ENCODE assay signal across 15 cellular contexts in the genomic region with DNA sequence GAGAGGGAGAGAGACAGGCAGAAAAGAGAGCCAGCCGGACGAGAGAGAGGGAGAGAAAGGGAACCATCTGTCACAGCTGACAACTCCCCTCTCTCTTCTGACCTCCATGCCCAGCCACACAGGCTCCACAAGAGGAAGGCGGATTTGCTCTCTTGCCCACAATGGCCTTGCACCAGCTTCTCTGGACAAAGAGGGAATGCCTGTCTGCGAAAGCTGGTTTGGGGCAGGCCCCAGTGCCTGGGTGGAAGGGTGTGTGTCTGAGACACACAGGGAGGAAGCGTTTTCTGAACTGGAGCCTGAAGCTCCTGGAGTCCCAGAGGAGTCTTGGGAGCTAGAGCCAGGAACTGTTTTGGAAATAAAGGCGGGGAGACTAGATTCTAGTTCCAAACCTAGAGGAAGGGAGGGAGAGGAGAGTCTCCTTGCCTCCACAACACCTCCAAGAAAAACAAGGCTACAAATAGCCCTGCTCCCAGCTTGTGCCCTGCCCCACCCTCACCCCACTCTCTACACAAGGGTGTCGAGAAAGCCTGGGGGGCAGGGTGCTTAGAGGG. TPM values are rescaled to one million over a fixed set of nuclear protein-coding genes. Genes with fewer than 3 reads are reported as not detected.
A peak's percentile ranks its signal among the peaks of the same experiment; 100 is the strongest.
DNase-seq lines count a peak whose midpoint lies in the region; ATAC-seq and TF ChIP-seq lines count a peak whose summit lies in the region.
"Had no signal": no experiment of that assay in that cellular context is flagged by ENCODE, and none has a peak within 500 bp of the region (broad histone marks: within the 10 kb centered on the region; RNA-seq: fewer than 3 reads in every experiment).

No MANE protein-coding gene starts in this region.

- peak overlapping the region; percentile 11 to 46 for H3K4me3 ChIP-seq in ascending aorta
- H3K4me3 ChIP-seq: mucosa of descending colon had no signal

- intact Hi-C loops in ascending aorta (cut with DNase I) (no loop called here), left ventricle myocardium superior (cut with micrococcal nuclease) (no loop called here), posterior vena cava (cut with DNase I) (no loop called here)
- intact Hi-C loops in activated T-helper 1 cell treated with anti-CD3 and anti-CD28 coated beads, Interleukin-12 subunit alpha, Interleukin-12 subunit beta, Interleukin-2, Interleukin-4 antibody, amounts not matched to agents 30 ng/mL and 10 ng/mL and 1 ng/mL, durations not matched to agents 14 hours and 24 hours and 36 hours (cut with micrococcal nuclease) = no loop called here

- no peaks in the 10 kb centered on the region for H3K9me3 Mint-ChIP-seq in activated T-helper 1 cell treated with anti-CD3 and anti-CD28 coated beads, Interleukin-12 subunit alpha, Interleukin-12 subunit beta, Interleukin-2, Interleukin-4 antibody, amounts not matched to agents 30 ng/mL and 10 ng/mL and 1 ng/mL, durations not matched to agents 14 hours and 24 hours and 36 hours
- H3K9me3 Mint-ChIP-seq: activated T-cell treated with anti-CD3 and anti-CD28 coated beads, Interleukin-2, amount 50 U/mL, for 24 hours; type B pancreatic cell had no signal

- no peaks in the 10 kb centered on the region for H3K27me3 ChIP-seq in ascending aorta

- no peaks in the 10 kb centered on the region for H3K36me3 ChIP-seq in ascending aorta

- no peak overlapping the region for H3K4me3 Mint-ChIP-seq in activated T-helper 1 cell treated with anti-CD3 and anti-CD28 coated beads, Interleukin-12 subunit alpha, Interleukin-12 subunit beta, Interleukin-2, Interleukin-4 antibody, amounts not matched to agents 30 ng/mL and 10 ng/mL and 1 ng/mL, durations not matched to agents 14 hours and 24 hours and 36 hours
- H3K4me3 Mint-ChIP-seq: activated T-cell treated with anti-CD3 and anti-CD28 coated beads, Interleukin-2, amount 50 U/mL, for 24 hours; type B pancreatic cell had no signal

- DNase-seq in AG08395 (ENCODE audit: low spot score) (peak; percentile 47), ascending aorta (ENCODE audit: low spot score in 2 of 2) (peak in 1 of 2 donors; percentile 76), left ventricle myocardium superior (peak; percentile 59), posterior vena cava (ENCODE audit: low spot score) (peak; percentile 78), OCI-M1 (lab: John Stamatoyannopoulos, UW) (no peak)
- no peak for DNase-seq in activated T-helper 1 cell treated with anti-CD3 and anti-CD28 coated beads, Interleukin-12 subunit alpha, Interleukin-12 subunit beta, Interleukin-2, Interleukin-4 antibody, amounts not matched to agents 30 ng/mL and 10 ng/mL and 1 ng/mL, durations not matched to agents 14 hours and 24 hours and 36 hours (ENCODE audit: low spot score)
- no peak for DNase-seq in activated CD4-positive, CD25-positive, alpha-beta regulatory T cell treated with anti-CD3 and anti-CD28 coated beads, Interleukin-2, amount 50 U/mL, for 72 hours
- DNase-seq in activated naive CD4-positive, alpha-beta T cell treated with anti-CD3 and anti-CD28 coated beads, Interleukin-2, amount 50 U/mL, for 16 hours = no peak
- DNase-seq: activated T-cell treated with anti-CD3 and anti-CD28 coated beads, Interleukin-2, amount 50 U/mL, for 24 hours; mucosa of descending colon; NCI-H2081 treated with DMSO at 0.1 percent for 48 hours; NK-92 treated with Interleukin-12 subunit alpha and Interleukin-12 subunit beta, amount 100 ng/mL, for 24 hours; small intestine; SW 1271 had no signal

- peak overlapping the region; percentile 89 to 93 for H3K27ac ChIP-seq in ascending aorta

- H3K4me1 ChIP-seq in ascending aorta = peaks cover 24 to 37% of the 10 kb centered on the region in 2 donors

- peaks cover 9% of the 10 kb centered on the region for H3K27me3 Mint-ChIP-seq in activated T-helper 1 cell treated with anti-CD3 and anti-CD28 coated beads, Interleukin-12 subunit alpha, Interleukin-12 subunit beta, Interleukin-2, Interleukin-4 antibody, amounts not matched to agents 30 ng/mL and 10 ng/mL and 1 ng/mL, durations not matched to agents 14 hours and 24 hours and 36 hours (ENCODE audit: insufficient read depth)
- H3K27me3 Mint-ChIP-seq: type B pancreatic cell had no signal

- peak; percentile 87 for ATAC-seq in left ventricle myocardium superior
- ATAC-seq: mucosa of descending colon had no signal

- H3K9me3 ChIP-seq in ascending aorta = no peaks in the 10 kb centered on the region
- H3K9me3 ChIP-seq: mucosa of descending colon had no signal

- H3K36me3 Mint-ChIP-seq in activated T-helper 1 cell treated with anti-CD3 and anti-CD28 coated beads, Interleukin-12 subunit alpha, Interleukin-12 subunit beta, Interleukin-2, Interleukin-4 antibody, amounts not matched to agents 30 ng/mL and 10 ng/mL and 1 ng/mL, durations not matched to agents 14 hours and 24 hours and 36 hours (ENCODE audit: low read depth) = no peaks in the 10 kb centered on the region
- H3K36me3 Mint-ChIP-seq: type B pancreatic cell had no signal

- H3K4me1 Mint-ChIP-seq in activated T-helper 1 cell treated with anti-CD3 and anti-CD28 coated beads, Interleukin-12 subunit alpha, Interleukin-12 subunit beta, Interleukin-2, Interleukin-4 antibody, amounts not matched to agents 30 ng/mL and 10 ng/mL and 1 ng/mL, durations not matched to agents 14 hours and 24 hours and 36 hours (ENCODE audit: low read depth) = no peaks in the 10 kb centered on the region

- TF ChIP-seq CTCF in ascending aorta (IDR thresholded peaks at IDR 0.05) = no peak

- no peak overlapping the region for H3K27ac Mint-ChIP-seq in activated T-helper 1 cell treated with anti-CD3 and anti-CD28 coated beads, Interleukin-12 subunit alpha, Interleukin-12 subunit beta, Interleukin-2, Interleukin-4 antibody, amounts not matched to agents 30 ng/mL and 10 ng/mL and 1 ng/mL, durations not matched to agents 14 hours and 24 hours and 36 hours
- H3K27ac Mint-ChIP-seq: activated T-cell treated with anti-CD3 and anti-CD28 coated beads, Interleukin-2, amount 50 U/mL, for 24 hours; type B pancreatic cell had no signal

RNA-seq across cellular contexts. Expression of a gene that starts 12.5 kb away (rescaled TPM):
- total RNA-seq in ascending aorta (3.7 TPM), left ventricle myocardium superior (1.3 TPM), posterior vena cava (1 to 10 TPM; 7.1 to 9.7 TPM)
- total RNA-seq in activated T-helper 1 cell treated with anti-CD3 and anti-CD28 coated beads, Interleukin-12 subunit alpha, Interleukin-12 subunit beta, Interleukin-2, Interleukin-4 antibody, amounts not matched to agents 30 ng/mL and 10 ng/mL and 1 ng/mL, durations not matched to agents 14 hours and 24 hours and 36 hours = not detected in 2 replicates

RNA-seq across cellular contexts. Expression of a gene that starts 41.9 kb away (rescaled TPM):
- not detected for total RNA-seq in ascending aorta
- total RNA-seq in left ventricle myocardium superior = 4.3 TPM
- total RNA-seq in posterior vena cava = 1 to 10 TPM; 4.1 to 4.8 TPM
- 0.65 and 0.98 TPM in 2 replicates for total RNA-seq in activated T-helper 1 cell treated with anti-CD3 and anti-CD28 coated beads, Interleukin-12 subunit alpha, Interleukin-12 subunit beta, Interleukin-2, Interleukin-4 antibody, amounts not matched to agents 30 ng/mL and 10 ng/mL and 1 ng/mL, durations not matched to agents 14 hours and 24 hours and 36 hours

RNA-seq across cellular contexts. Expression of a gene that starts 45.6 kb away (rescaled TPM):
- total RNA-seq in ascending aorta = not detected
- 9.1 TPM for total RNA-seq in left ventricle myocardium superior
- 1 to 10 TPM; 1.0 to 1.2 TPM for total RNA-seq in posterior vena cava
- not detected in 2 replicates for total RNA-seq in activated T-helper 1 cell treated with anti-CD3 and anti-CD28 coated beads, Interleukin-12 subunit alpha, Interleukin-12 subunit beta, Interleukin-2, Interleukin-4 antibody, amounts not matched to agents 30 ng/mL and 10 ng/mL and 1 ng/mL, durations not matched to agents 14 hours and 24 hours and 36 hours

Comparison
In these comparisons a context has a peak if more than half of its experiments do, and no peak if none do; other contexts are left out.
1. DNase-seq: peak in AG08395 (single experiment), left ventricle myocardium superior (single experiment) and posterior vena cava (single experiment); none in activated T-helper 1 cell treated with anti-CD3 and anti-CD28 coated beads, Interleukin-12 subunit alpha, Interleukin-12 subunit beta, Interleukin-2, Interleukin-4 antibody, amounts not matched to agents 30 ng/mL and 10 ng/mL and 1 ng/mL, durations not matched to agents 14 hours and 24 hours and 36 hours (single experiment), OCI-M1 (single experiment), activated CD4-positive, CD25-positive, alpha-beta regulatory T cell treated with anti-CD3 and anti-CD28 coated beads, Interleukin-2, amount 50 U/mL, for 72 hours (single experiment) and activated naive CD4-positive, alpha-beta T cell treated with anti-CD3 and anti-CD28 coated beads, Interleukin-2, amount 50 U/mL, for 16 hours (single experiment).